In genomic region chr5:36151434-36152323, GRCh38 we compare ENCODE assay signal across 8 cellular contexts. TPM values are rescaled to one million over a fixed set of nuclear protein-coding genes. Genes with fewer than 3 reads are reported as not detected.
A peak's percentile ranks its signal among the peaks of the same experiment; 100 is the strongest.
DNase-seq lines count a peak whose midpoint lies in the region; ATAC-seq and TF ChIP-seq lines count a peak whose summit lies in the region.

Gene LMBRD2, minus strand, starts transcription at chr5:36151887. Its CDS starts 8,538 bp downstream, at chr5:36143349.
Gene SKP2, plus strand, starts transcription at chr5:36152111. Its CDS starts 152 bp downstream, at chr5:36152263.

- TF ChIP-seq CTCF in Calu3 (IDR thresholded peaks at IDR 0.05; ENCODE audit: unreplicated experiment) (no peak), OCI-LY1 (IDR thresholded peaks at IDR 0.05; ENCODE audit: low read length) (no peak), endothelial cell (IDR thresholded peaks at IDR 0.05; ENCODE audit: unreplicated experiment) (no peak), mesothelial cell of epicardium (IDR thresholded peaks at IDR 0.05; ENCODE audit: unreplicated experiment) (no peak)

- H3K9me3 ChIP-seq in HUES64 (ENCODE audit: insufficient read depth, low read depth, low read length): no peaks in the 10 kb centered on the region
- H3K9me3 ChIP-seq in OCI-LY1 (ENCODE audit: low read length): no peaks in the 10 kb centered on the region

- H3K79me2 ChIP-seq in OCI-LY1 (ENCODE audit: insufficient read depth, low read length): peaks cover 48% of the 10 kb centered on the region

- H4K20me1 ChIP-seq in OCI-LY1 (ENCODE audit: insufficient read depth, low read length): no peaks in the 10 kb centered on the region

- DNase-seq in Calu3 (peak; percentile 97), endothelial cell (ENCODE audit: low spot score) (peak; percentile 96), mesothelial cell of epicardium (ENCODE audit: low spot score in 2 of 2, unreplicated experiment in 2 of 2) (peak; percentile 92 to 96)
- DNase-seq in activated CD8-positive, alpha-beta memory T cell treated with anti-CD3 and anti-CD28 coated beads, Interleukin-2, amount 50 U/mL, for 4 hours: peak; percentile 98
- peak; percentile 96 to 98 for DNase-seq in stimulated activated CD8-positive, alpha-beta memory T cell treated with anti-CD3 and anti-CD28 coated beads, Interleukin-15, amount 100 ng/mL, for 48 hours (ENCODE audit: low read depth in 2 of 2)

- no peaks in the 10 kb centered on the region for H3K9me3 Mint-ChIP-seq in Calu3 (ENCODE audit: low read depth, unreplicated experiment)
- H3K9me3 Mint-ChIP-seq in endothelial cell (ENCODE audit: unreplicated experiment): no peaks in the 10 kb centered on the region
- H3K9me3 Mint-ChIP-seq in mesothelial cell of epicardium: no peaks in the 10 kb centered on the region

- intact Hi-C loops in Calu3 (cut with micrococcal nuclease; ENCODE audit: unreplicated experiment): loop anchor here (5.0 kb wide), 1 partner anchor 74 kb away; no protein-coding TSS in a partner anchor

- H3K27me3 Mint-ChIP-seq in Calu3 (ENCODE audit: unreplicated experiment) (no peaks in the 10 kb centered on the region), endothelial cell (ENCODE audit: unreplicated experiment) (peaks cover 2% of the 10 kb centered on the region), mesothelial cell of epicardium (ENCODE audit: low read depth) (no peaks in the 10 kb centered on the region)

- H3F3A ChIP-seq in OCI-LY1 (ENCODE audit: insufficient read depth, low read length): no peaks in the 10 kb centered on the region

- CTCF ChIA-PET in Calu3 (lab: Charles Lee): interaction anchor here (0.6 to 1.8 kb wide), 4 partner anchors 26 to 511 kb away, joined by 3 to 8 read pairs (median 4); no protein-coding TSS in a partner anchor

- peak; percentile 98 for ATAC-seq in GM21447 (IDR thresholded peaks at IDR 0.05; ENCODE audit: unreplicated experiment)

- H3K9ac ChIP-seq in HUES64 (ENCODE audit: low read depth, low read length): peak within 1 kb of the TSS; percentile 97
- H3K9ac ChIP-seq in OCI-LY1 (ENCODE audit: low read length): peak within 1 kb of the TSS; percentile 83

- H3K4me3 Mint-ChIP-seq in Calu3 (ENCODE audit: low read depth, unreplicated experiment) (peak within 1 kb of the TSS; percentile 98), endothelial cell (ENCODE audit: unreplicated experiment) (peak within 1 kb of the TSS; percentile 94), mesothelial cell of epicardium (peak within 1 kb of the TSS; percentile 96)

- BruUV-seq in Calu3 (replicated peaks; lab: Mats Ljungman, UMichigan): TSS peak; percentile 40

- H3K4me1 Mint-ChIP-seq in Calu3 (ENCODE audit: low read depth, unreplicated experiment): peaks cover 24% of the 10 kb centered on the region
- peaks cover 16% of the 10 kb centered on the region for H3K4me1 Mint-ChIP-seq in endothelial cell (ENCODE audit: unreplicated experiment)
- peaks cover 51% of the 10 kb centered on the region for H3K4me1 Mint-ChIP-seq in mesothelial cell of epicardium

- peak within 1 kb of the TSS; percentile 95 for H3K4me2 ChIP-seq in OCI-LY1 (ENCODE audit: low read length)

- WGBS in HUES64: under 1% methylated on average over 81 of the region's 81 CpGs

- H3K27ac Mint-ChIP-seq in Calu3 (ENCODE audit: unreplicated experiment) (peak within 1 kb of the TSS; percentile 73), endothelial cell (ENCODE audit: unreplicated experiment) (peak within 1 kb of the TSS; percentile 58), mesothelial cell of epicardium (peak within 1 kb of the TSS; percentile 96)

- no peak within 1 kb of the TSS for H2AFZ ChIP-seq in OCI-LY1 (ENCODE audit: low read length)

- no peaks in the 10 kb centered on the region for H3K4me1 ChIP-seq in HUES64 (ENCODE audit: insufficient read depth, low read length)
- peaks cover 49% of the 10 kb centered on the region for H3K4me1 ChIP-seq in OCI-LY1 (ENCODE audit: insufficient read depth, low read length, severe bottlenecking)

- H3K36me3 ChIP-seq in HUES64 (ENCODE audit: insufficient read depth, low read length): peaks cover 36% of the 10 kb centered on the region
- peaks cover 35% of the 10 kb centered on the region for H3K36me3 ChIP-seq in OCI-LY1 (ENCODE audit: insufficient read depth, low read length)

- peak within 1 kb of the TSS; percentile 49 for H3K27ac ChIP-seq in HUES64 (ENCODE audit: low read depth, low read length)
- H3K27ac ChIP-seq in OCI-LY1 (ENCODE audit: low read depth, low read length, poor library complexity, severe bottlenecking): peak within 1 kb of the TSS; percentile 49

- H3K36me3 Mint-ChIP-seq in Calu3 (ENCODE audit: insufficient read depth, unreplicated experiment) (peaks cover 27% of the 10 kb centered on the region), endothelial cell (ENCODE audit: low read depth, unreplicated experiment) (peaks cover 13% of the 10 kb centered on the region), mesothelial cell of epicardium (peaks cover 4% of the 10 kb centered on the region)

- H3K27me3 ChIP-seq in HUES64 (ENCODE audit: insufficient read depth, low read length): no peaks in the 10 kb centered on the region
- no peaks in the 10 kb centered on the region for H3K27me3 ChIP-seq in OCI-LY1 (ENCODE audit: insufficient read depth, low read length)

- H3K9me2 ChIP-seq in OCI-LY1 (ENCODE audit: low read depth, low read length): no peaks in the 10 kb centered on the region

- H3K4me3 ChIP-seq in HUES64 (ENCODE audit: low read length) (peak within 1 kb of the TSS; percentile 98), OCI-LY1 (ENCODE audit: low read depth, low read length, poor library complexity, severe bottlenecking) (peak within 1 kb of the TSS; percentile 72)

RNA-seq across cellular contexts. Expression of gene LMBRD2, which starts in this region (rescaled TPM):
- total RNA-seq in Calu3 (2022) (12.1 and 13.8 TPM in 2 replicates), endothelial cell (ENCODE audit: unreplicated experiment) (5.1 TPM), mesothelial cell of epicardium (6.3 to 8.3 TPM (median 7.9 TPM) in 3 replicates)
- polyA plus RNA-seq in HUES64 (2013, experiment 1 of 2): 2.8 TPM
- polyA plus RNA-seq in HUES64 (2013, experiment 2 of 2): 3.7 TPM

RNA-seq across cellular contexts. Expression of gene SKP2, which starts in this region (rescaled TPM):
- 23.7 and 26.1 TPM in 2 replicates for total RNA-seq in Calu3 (2022)
- 62.8 TPM for polyA plus RNA-seq in HUES64 (2013, experiment 1 of 2)
- polyA plus RNA-seq in HUES64 (2013, experiment 2 of 2): 59.7 TPM
- total RNA-seq in endothelial cell (ENCODE audit: unreplicated experiment): 41.3 TPM
- total RNA-seq in mesothelial cell of epicardium: 91.5 to 94.3 TPM (median 93.8 TPM) in 3 replicates

Comparison
In these comparisons a context has a peak if more than half of its experiments do, and no peak if none do; other contexts are left out.
1. Peak in every context shown above with its lines: DNase-seq, ATAC-seq, H3K4me3 ChIP-seq and H3K27ac ChIP-seq.